In the genomic region with DNA sequence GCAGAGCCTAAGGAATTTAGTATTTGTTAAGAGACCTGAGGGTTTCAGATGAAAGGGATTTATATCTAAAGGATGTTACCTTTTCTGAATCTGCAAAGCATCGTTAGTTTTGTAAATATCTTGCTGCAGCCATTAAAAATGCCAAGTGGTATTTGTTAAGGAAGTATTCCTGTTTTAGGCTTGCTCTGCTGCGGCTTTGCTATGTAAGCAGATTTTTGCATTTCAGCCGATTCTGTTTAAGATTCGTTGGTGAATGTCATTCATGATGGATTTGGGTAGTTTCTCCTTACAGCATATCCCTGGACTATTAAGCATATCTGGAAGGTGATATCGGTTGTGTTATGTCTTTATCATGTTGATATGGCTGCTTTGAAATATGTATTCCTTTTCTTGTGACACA, we compare ENCODE assay signal across 8 cellular contexts. TPM values are rescaled to one million over a fixed set of nuclear protein-coding genes. Genes with fewer than 3 reads are reported as not detected.
A peak's percentile ranks its signal among the peaks of the same experiment; 100 is the strongest.
DNase-seq lines count a peak whose midpoint lies in the region; ATAC-seq and TF ChIP-seq lines count a peak whose summit lies in the region.

No MANE protein-coding gene starts in this region.

- H3K14ac ChIP-seq in mesenchymal stem cell (ENCODE audit: low read length in 2 of 2) = no peak overlapping the region

- H2BK120ac ChIP-seq in mesenchymal stem cell (ENCODE audit: low read depth, low read length) = no peak overlapping the region

- H3K4ac ChIP-seq in mesenchymal stem cell (ENCODE audit: low read depth in 1 of 2, low read length in 2 of 2) = no peak overlapping the region

- peaks cover 8% of the 10 kb centered on the region for H3K36me3 Mint-ChIP-seq in brain

- no peak overlapping the region for H2BK5ac ChIP-seq in mesenchymal stem cell (ENCODE audit: low read depth, low read length, poor library complexity, severe bottlenecking)

- H3K27ac ChIP-seq in heart right ventricle = peak overlapping the region in 9 of 10 donors; percentile 83 to 94 (median 89)
- no peak overlapping the region for H3K27ac ChIP-seq in mesenchymal stem cell (ENCODE audit: low read length, poor library complexity, severe bottlenecking)
- H3K27ac ChIP-seq in aorta (ENCODE audit: low read depth in 1 of 2, low read length in 2 of 2) = no peak overlapping the region

- H3K27me3 ChIP-seq in heart right ventricle (no peaks in the 10 kb centered on the region), mesenchymal stem cell (ENCODE audit: control insufficient read depth in 1 of 2, insufficient read depth in 1 of 2, low read length in 2 of 2) (no peaks in the 10 kb centered on the region), aorta (ENCODE audit: control insufficient read depth in 1 of 2, insufficient read depth in 2 of 2, low read length in 1 of 2) (no peaks in the 10 kb centered on the region)

- no peaks in the 10 kb centered on the region for H3K79me1 ChIP-seq in mesenchymal stem cell (replicated peaks; ENCODE audit: low read length, poor library complexity, severe bottlenecking)

- peak overlapping the region; percentile 98 for H3K9ac ChIP-seq in mesenchymal stem cell (ENCODE audit: low read length)

- H4K8ac ChIP-seq in mesenchymal stem cell (ENCODE audit: low read length) = no peak overlapping the region

- H3K4me1 ChIP-seq in heart right ventricle (peaks cover 3 to 39% (median 25%) of the 10 kb centered on the region in 9 donors), mesenchymal stem cell (ENCODE audit: control insufficient read depth, insufficient read depth, low read depth, low read length) (peaks cover 7% of the 10 kb centered on the region), aorta (ENCODE audit: control insufficient read depth in 1 of 2, insufficient read depth in 2 of 2, low read length in 2 of 2) (no peaks in the 10 kb centered on the region)

- H3K4me3 ChIP-seq in heart right ventricle (peak overlapping the region; percentile 69 to 95 (median 82)), mesenchymal stem cell (ENCODE audit: insufficient read depth in 1 of 2, low read depth in 1 of 2, low read length in 2 of 2) (peak overlapping the region in 1 of 2 experiments; percentile 99), aorta (ENCODE audit: low read length in 2 of 2) (peak overlapping the region; percentile 72 to 93)

- DNase-seq in heart right ventricle (no peak), cardiac septum (ENCODE audit: low spot score) (no peak), mesenchymal stem cell (peak; percentile 12), aorta (no peak), GOT3 (lab: John Stamatoyannopoulos, UW) (no peak)

- peak overlapping the region; percentile 87 for H3K4me2 ChIP-seq in mesenchymal stem cell (ENCODE audit: low read length, poor library complexity, severe bottlenecking)

- H3K23ac ChIP-seq in mesenchymal stem cell (ENCODE audit: low read length in 2 of 2) = no peak overlapping the region

- peaks cover 12% of the 10 kb centered on the region for H3K27me3 Mint-ChIP-seq in brain

- H3K9me3 Mint-ChIP-seq in brain = no peaks in the 10 kb centered on the region

- H3K18ac ChIP-seq in mesenchymal stem cell (ENCODE audit: low read depth in 1 of 2, low read length in 2 of 2) = no peak overlapping the region

- H3K9me3 ChIP-seq in heart right ventricle (no peaks in the 10 kb centered on the region), mesenchymal stem cell (ENCODE audit: control insufficient read depth, low read length) (no peaks in the 10 kb centered on the region), aorta (ENCODE audit: control insufficient read depth, low read length) (no peaks in the 10 kb centered on the region)

- H3K27ac Mint-ChIP-seq in brain = peak overlapping the region; percentile 93 to 97 (median 94)

- WGBS in heart right ventricle, 2 donors = 14% methylated on average over 5 of the region's 5 CpGs
- 21% methylated on average over 4 of the region's 5 CpGs for WGBS in mesenchymal stem cell
- WGBS in aorta, 2 donors = 10 to 16% methylated on average over 5 of the region's 5 CpGs

- H4K91ac ChIP-seq in mesenchymal stem cell (ENCODE audit: low read length) = no peak overlapping the region

- no peak overlapping the region for H2AFZ ChIP-seq in mesenchymal stem cell (ENCODE audit: low read depth, low read length)

- no peak overlapping the region for H2BK12ac ChIP-seq in mesenchymal stem cell (ENCODE audit: low read length in 2 of 2)

- no peak for TF ChIP-seq CTCF in heart right ventricle (IDR thresholded peaks at IDR 0.05)
- TF ChIP-seq CTCF in brain (conservative IDR thresholded peaks at IDR 0.05) = no peak

- H2AK5ac ChIP-seq in mesenchymal stem cell (ENCODE audit: low read length, severe bottlenecking) = no peak overlapping the region

- ATAC-seq in heart right ventricle (no peak), aorta (ENCODE audit: low FRiP score) (no peak), HG02870 (IDR thresholded peaks at IDR 0.05; ENCODE audit: unreplicated experiment) (no peak), HG03521 (IDR thresholded peaks at IDR 0.05; ENCODE audit: unreplicated experiment) (no peak)

- H3K36me3 ChIP-seq in heart right ventricle (peaks cover 0 to 19% (median 0%) of the 10 kb centered on the region in 9 donors), mesenchymal stem cell (ENCODE audit: control insufficient read depth in 1 of 2, insufficient read depth in 2 of 2, low read depth in 1 of 2, low read length in 2 of 2) (peaks cover 3 to 12% of the 10 kb centered on the region in 2 experiments), aorta (ENCODE audit: control insufficient read depth in 1 of 2, insufficient read depth in 2 of 2, low read length in 1 of 2) (no peaks in the 10 kb centered on the region)

- peak overlapping the region; percentile 93 to 95 (median 94) for H3K4me3 Mint-ChIP-seq in brain

- peaks cover 51% of the 10 kb centered on the region for H3K4me1 Mint-ChIP-seq in brain

- intact Hi-C loops in heart right ventricle (cut with DNase I) = loop anchor here in 2 of 10 donors (2.0 to 10.0 kb wide), 2 partner anchors 70 to 340 kb away; partner anchors contain the start of genes GABPB1 (in 1 of the 2) and SPPL2A (in 1 of the 2)
- intact Hi-C loops in cardiac septum (cut with DNase I) = no loop called here
- intact Hi-C loops in aorta (cut with DNase I) = loop anchor here in 1 of 2 donors (2.0 kb wide), 1 partner anchor 70 kb away; the partner anchor contains the start of gene GABPB1

- no peak overlapping the region for H2BK15ac ChIP-seq in mesenchymal stem cell (ENCODE audit: low read depth, poor library complexity, severe bottlenecking)

RNA-seq across cellular contexts. Expression of gene USP8, which starts 1.0 kb away (rescaled TPM):
- total RNA-seq in heart right ventricle (10 to 100 TPM; 40.2 to 53.6 (median 45.7) TPM), cardiac septum (41.3 TPM), aorta (10 to 100 TPM; 49.0 to 70.2 TPM)
- polyA plus RNA-seq in heart right ventricle (10 to 100 TPM; 16.3 to 16.4 TPM), brain (ENCODE audit: insufficient read depth, low read depth, low replicate concordance) (17.2 TPM), aorta (10 to 100 TPM; 23.7 to 31.7 TPM)
- polyA plus RNA-seq in mesenchymal stem cell (2013, experiment 1 of 2) = 40.9 TPM
- 42.1 TPM for polyA plus RNA-seq in mesenchymal stem cell (2013, experiment 2 of 2)

Comparison
In these comparisons a context has a peak if more than half of its experiments do, and no peak if none do; other contexts are left out.
1. H3K27ac ChIP-seq: peak in heart right ventricle (9 of 10); none in mesenchymal stem cell (single experiment) and aorta (0 of 2).